Comparison of ENCODE assay signal across 15 cellular contexts in the genomic region with DNA sequence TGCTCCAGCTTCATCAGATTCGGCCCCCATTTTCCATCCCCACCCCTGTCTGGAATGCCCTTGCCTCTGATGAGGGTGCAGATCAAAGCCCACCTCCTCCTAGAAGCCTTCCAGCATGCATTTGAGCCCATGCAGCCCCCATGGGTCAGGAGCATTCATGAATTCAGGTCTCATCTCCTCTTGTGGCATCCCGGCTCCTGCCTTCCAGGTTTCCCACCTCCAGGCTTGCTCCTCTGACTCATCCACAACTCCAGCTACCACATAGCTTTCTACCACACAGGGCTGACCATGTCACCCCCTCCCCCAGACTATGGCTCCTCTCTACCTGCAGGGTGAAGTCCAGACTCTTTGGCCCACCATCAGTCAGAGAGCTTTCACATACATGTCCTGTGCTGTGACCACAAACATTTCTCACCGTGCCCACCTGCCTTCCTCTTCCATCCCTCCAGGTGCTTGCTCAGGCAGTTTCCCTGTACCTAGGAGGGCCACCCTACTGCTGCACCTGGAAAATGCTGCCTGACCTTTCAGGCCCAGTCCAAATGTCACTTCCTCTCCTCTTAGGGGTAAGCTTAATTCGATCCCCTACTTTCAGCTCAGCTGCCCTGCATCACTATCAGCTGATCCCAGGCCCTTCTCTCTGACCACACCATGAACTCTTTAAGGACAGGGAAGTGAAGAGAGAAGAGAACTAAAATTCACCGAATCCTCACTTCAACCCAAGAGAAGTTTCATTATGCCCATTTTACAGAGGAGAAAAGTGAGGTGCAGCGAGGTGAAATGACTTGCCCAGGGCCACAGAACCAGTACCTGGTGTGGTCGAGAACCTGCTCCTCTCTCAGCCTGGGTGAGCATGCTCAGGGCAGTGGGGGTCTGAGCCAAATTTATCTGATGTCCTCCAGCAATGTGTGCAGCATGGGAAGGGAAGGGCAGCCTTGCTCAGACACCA. TPM values are rescaled to one million over a fixed set of nuclear protein-coding genes. Genes with fewer than 3 reads are reported as not detected.
A peak's percentile ranks its signal among the peaks of the same experiment; 100 is the strongest.
DNase-seq lines count a peak whose midpoint lies in the region; ATAC-seq and TF ChIP-seq lines count a peak whose summit lies in the region.
"Had no signal": no experiment of that assay in that cellular context is flagged by ENCODE, and none has a peak within 500 bp of the region (broad histone marks: within the 10 kb centered on the region; RNA-seq: fewer than 3 reads in every experiment).

No MANE protein-coding gene starts in this region.

- H2AK5ac ChIP-seq in neuronal stem cell (ENCODE audit: low read depth, low read length) = no peak overlapping the region

- peaks cover 0 to 2% of the 10 kb centered on the region in 2 donors for H3K4me1 ChIP-seq in neuronal stem cell (ENCODE audit: control insufficient read depth in 2 of 2, insufficient read depth in 1 of 2, low read depth in 1 of 2, low read length in 2 of 2)

- H3K36me3 ChIP-seq in neuronal stem cell (replicated peaks in 1 of 2; ENCODE audit: control insufficient read depth in 2 of 2, insufficient read depth in 2 of 2, low read length in 2 of 2) = no peaks in the 10 kb centered on the region
- H3K36me3 ChIP-seq: MG63 had no signal

- ATAC-seq in GM21528 (IDR thresholded peaks at IDR 0.05; ENCODE audit: low FRiP score, unreplicated experiment) = no peak
- ATAC-seq in omental fat pad (ENCODE audit: low FRiP score) = no peak

- no peak overlapping the region for H2BK5ac ChIP-seq in neuronal stem cell (ENCODE audit: low read length)

- no CpG with 5 or more reads among the region's 7 CpGs for WGBS in neuronal stem cell (ENCODE audit: extremely low coverage in 2 of 2, insufficient read length in 2 of 2, insufficient replicate concordance in 1 of 2), 2 donors
- 69% methylated on average over 7 of the region's 7 CpGs for WGBS in lower leg skin, 2 donors

- H3K9ac ChIP-seq in neuronal stem cell (ENCODE audit: low read depth, low read length, poor library complexity) = no peak overlapping the region

- H3K4me2 ChIP-seq in neuronal stem cell (ENCODE audit: insufficient read depth, low read length, poor library complexity, severe bottlenecking) = no peak overlapping the region

- TF ChIP-seq CTCF in epithelial cell of esophagus (IDR thresholded peaks at IDR 0.05; ENCODE audit: insufficient read depth, low read depth, low read length, missing control alignments) (no peak), lower leg skin (IDR thresholded peaks at IDR 0.05) (no peak), omental fat pad (IDR thresholded peaks at IDR 0.05) (no peak)

- H3K79me1 ChIP-seq in neuronal stem cell (ENCODE audit: low read depth, low read length) = no peaks in the 10 kb centered on the region

- H3K23ac ChIP-seq in neuronal stem cell (ENCODE audit: low read depth, low read length, poor library complexity) = no peak overlapping the region

- TF ChIP-seq POLR2A in lower leg skin (IDR thresholded peaks at IDR 0.05) = no peak

- no peak overlapping the region for H2BK120ac ChIP-seq in neuronal stem cell (ENCODE audit: low read depth, low read length)

- no peak overlapping the region for H3K4me3 ChIP-seq in epithelial cell of esophagus (ENCODE audit: low read length)
- no peak overlapping the region for H3K4me3 ChIP-seq in neuronal stem cell (ENCODE audit: low read length in 2 of 2)
- H3K4me3 ChIP-seq in lower leg skin (ENCODE audit: low read depth, poor library complexity, severe bottlenecking) = no peak overlapping the region
- H3K4me3 ChIP-seq: dorsolateral prefrontal cortex, MG63, mucosa of descending colon had no signal

- no peak overlapping the region for H4K8ac ChIP-seq in neuronal stem cell (ENCODE audit: low read depth, low read length)

- H2BK12ac ChIP-seq in neuronal stem cell (ENCODE audit: low read length) = no peak overlapping the region

- H3K18ac ChIP-seq in neuronal stem cell (ENCODE audit: low read length) = no peak overlapping the region

- no peak overlapping the region for H2BK15ac ChIP-seq in neuronal stem cell (ENCODE audit: low read length)

- no peak overlapping the region for H3K14ac ChIP-seq in neuronal stem cell (ENCODE audit: low read length)

- DNase-seq in Daoy (ENCODE audit: low read depth) (peak; percentile 59), RPMI7951 (ENCODE audit: low read depth) (peak; percentile 38), epithelial cell of esophagus (ENCODE audit: low read depth) (peak; percentile 13), neuronal stem cell (ENCODE audit: low spot score) (no peak), lower leg skin (ENCODE audit: low spot score in 2 of 2) (no peak), omental fat pad (ENCODE audit: low spot score) (no peak)
- DNase-seq: activated CD4-positive, alpha-beta T cell treated with anti-CD3 and anti-CD28 coated beads, Interleukin-2, amount 50 U/mL, for 1 hour; activated T-cell treated with anti-CD3 and anti-CD28 coated beads, Interleukin-2, amount 50 U/mL, for 48 hours; CD4-positive, CD25-positive, alpha-beta regulatory T cell; dorsolateral prefrontal cortex; MG63; mucosa of descending colon had no signal

- H3K4ac ChIP-seq in neuronal stem cell (ENCODE audit: low read length) = no peak overlapping the region

- intact Hi-C loops in lower leg skin (cut with DNase I; ENCODE audit: low total_unique reads) = no loop called here

- peak overlapping the region; percentile 88 for H2AFZ ChIP-seq in neuronal stem cell (ENCODE audit: low read length)

- H3K9me3 ChIP-seq in neuronal stem cell (replicated peaks in 1 of 2; ENCODE audit: control insufficient read depth in 2 of 2, insufficient read depth in 1 of 2, low read depth in 1 of 2, low read length in 2 of 2) = no peaks in the 10 kb centered on the region
- H3K9me3 ChIP-seq: MG63, mucosa of descending colon had no signal

- peaks cover 4 to 75% (median 17%) of the 10 kb centered on the region in 3 experiments for H3K27me3 ChIP-seq in neuronal stem cell (ENCODE audit: control insufficient read depth in 3 of 3, insufficient read depth in 3 of 3, low read depth in 1 of 3, low read length in 3 of 3)
- H3K27me3 ChIP-seq: MG63 had no signal

- no peak overlapping the region for H3K27ac ChIP-seq in neuronal stem cell (replicated peaks; ENCODE audit: low read length)
- H3K27ac ChIP-seq: dorsolateral prefrontal cortex, RWPE1 had no signal

- no peak overlapping the region for H4K91ac ChIP-seq in neuronal stem cell (ENCODE audit: low read depth, low read length, poor library complexity)

RNA-seq across cellular contexts. Expression of a gene that starts 13.7 kb away (rescaled TPM):
- total RNA-seq in Daoy (2014; rRNA removed; shearing (Covaris generic)) = 6.1 and 7.0 TPM in 2 replicates
- 5.3 and 7.9 TPM in 2 replicates for total RNA-seq in RPMI7951 (2014; rRNA removed; shearing (Covaris generic))
- 0.39 TPM for polyA plus RNA-seq in neuronal stem cell (2013, experiment 1 of 2)
- polyA plus RNA-seq in neuronal stem cell (2013, experiment 2 of 2) = 0.43 TPM
- total RNA-seq in lower leg skin (10 to 100 TPM in 1 of 4 donors, 1 to 10 TPM in 3; 3.8 to 10.2 (median 7.6) TPM), omental fat pad (10 to 100 TPM in 3 of 4 donors, 1 to 10 TPM in 1; 9.1 to 75.0 (median 16.1) TPM)
- total RNA-seq: HT-29 had no signal

Comparison
In these comparisons a context has a peak if more than half of its experiments do, and no peak if none do; other contexts are left out.
1. DNase-seq: peak in Daoy (single experiment), RPMI7951 (single experiment) and epithelial cell of esophagus (single experiment); none in neuronal stem cell (single experiment), lower leg skin (0 of 2) and omental fat pad (single experiment).